13 cellular contexts compared by ENCODE assay signal in the genomic region with DNA sequence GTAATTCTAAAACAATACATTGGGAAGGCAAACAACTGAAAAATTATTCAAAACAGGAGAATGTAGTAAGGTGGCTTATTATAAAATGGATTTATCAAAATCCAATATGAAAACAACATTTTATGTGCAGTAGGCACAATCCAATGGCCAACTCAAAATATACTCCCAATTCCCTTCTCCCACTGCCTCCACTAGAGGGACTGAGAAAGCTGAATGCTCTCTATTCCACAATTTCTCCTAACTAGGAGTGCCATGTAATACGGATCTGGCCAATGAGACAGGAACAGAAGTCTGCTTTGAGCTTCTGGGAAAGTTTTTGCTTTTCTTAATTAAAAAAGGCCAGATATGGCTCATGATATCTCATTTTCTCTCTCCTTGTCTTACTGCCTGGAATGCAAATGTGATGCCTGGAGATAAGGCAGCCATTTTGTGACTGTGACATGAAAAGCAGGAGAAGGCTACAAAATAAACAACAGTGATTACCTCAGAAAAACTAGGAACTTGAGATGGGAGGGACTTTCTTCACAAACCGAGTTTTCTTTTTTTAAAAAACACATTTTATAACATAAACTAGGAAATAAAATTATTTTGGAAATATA. TPM values are rescaled to one million over a fixed set of nuclear protein-coding genes. Genes with fewer than 3 reads are reported as not detected.
A peak's percentile ranks its signal among the peaks of the same experiment; 100 is the strongest.
DNase-seq lines count a peak whose midpoint lies in the region; FAIRE-seq and TF ChIP-seq lines count a peak whose summit lies in the region.
"Had no signal": no experiment of that assay in that cellular context is flagged by ENCODE, and none has a peak within 500 bp of the region (broad histone marks: within the 10 kb centered on the region; RNA-seq: fewer than 3 reads in every experiment).

No MANE protein-coding gene starts in this region.

- no peaks in the 10 kb centered on the region for H3K9me3 ChIP-seq in tibial artery

- TF ChIP-seq CTCF in fibroblast of the aortic adventitia (IDR thresholded peaks at IDR 0.05; ENCODE audit: insufficient read depth, low read length) (peak; percentile 62), tibial artery (IDR thresholded peaks at IDR 0.05) (peak; percentile 40)

- no peaks in the 10 kb centered on the region for H3K36me3 ChIP-seq in tibial artery

- peaks cover 0 to 61% (median 23%) of the 10 kb centered on the region in 4 donors for H3K4me1 ChIP-seq in tibial artery

- peak overlapping the region; percentile 46 to 56 for H3K27ac ChIP-seq in tibial artery

- no peak for FAIRE-seq in HTR-8/SVneo (lab: Jason Lieb, UNC)

- DNase-seq in NCI-H2227 (lab: John Stamatoyannopoulos, UW; ENCODE audit: unreplicated experiment) = peak; percentile 12
- no peak for DNase-seq in NCI-H2227 treated with DMSO at 0.1 percent for 48 hours (lab: John Stamatoyannopoulos, UW)
- DNase-seq in SK-MEL-5 (ENCODE audit: low read depth, low spot score) = peak; percentile 68
- DNase-seq in fibroblast of the aortic adventitia (ENCODE audit: low read depth) = peak; percentile 36
- DNase-seq in tibial artery = no peak
- no peak for DNase-seq in HTR-8/SVneo (ENCODE audit: insufficient read length, low spot score)
- no peak for DNase-seq in DMS79 treated with DMSO at 0.1 percent for 48 hours (lab: John Stamatoyannopoulos, UW)
- no peak for DNase-seq in GDM1 (lab: John Stamatoyannopoulos, UW)
- DNase-seq: activated CD4-positive, alpha-beta T cell treated with anti-CD3 and anti-CD28 coated beads, Interleukin-2, amount 50 U/mL, for 48 hours; NCI-H1436 treated with DMSO at 0.1 percent for 48 hours; Right ventricle myocardium superior; stimulated activated naive B cell treated with anti-CD40 and anti-IgM and Interleukin-4, amounts not matched to agents 10 μg/mL and 1 μg/mL and 100 μg/mL, for 72 hours had no signal

- in situ Hi-C loops in SK-MEL-5 (cut with HindIII; ENCODE audit: low pct_unique_long_range_greater_than_20kb, low sequenced_read_pairs) = no loop called here

- intact Hi-C loops in tibial artery (cut with DNase I; ENCODE audit: low total_unique reads) = no loop called here

- H3K4me3 ChIP-seq in fibroblast of the aortic adventitia (ENCODE audit: low read depth, low read length) = no peak overlapping the region
- no peak overlapping the region for H3K4me3 ChIP-seq in tibial artery
- H3K4me3 ChIP-seq: lung had no signal

- no peaks in the 10 kb centered on the region for H3K27me3 ChIP-seq in tibial artery

RNA-seq across cellular contexts. Expression of a gene that starts 18.8 kb away (rescaled TPM):
- total RNA-seq in SK-MEL-5 (2014; rRNA removed; shearing (Covaris generic)) = 90.5 and 104 TPM in 2 replicates
- 154 and 161 TPM in 2 replicates for polyA plus RNA-seq in SK-MEL-5 (2015; cell fraction: cytosol; rRNA removed)
- 63.5 and 63.6 TPM in 2 replicates for polyA plus RNA-seq in SK-MEL-5 (2015; cell fraction: nucleus; rRNA removed)
- total RNA-seq in fibroblast of the aortic adventitia (ENCODE audit: low replicate concordance) = 94.2 and 131 TPM in 2 replicates

Comparison
In these comparisons a context has a peak if more than half of its experiments do, and no peak if none do; other contexts are left out.
1. DNase-seq: peak in NCI-H2227 (single experiment), SK-MEL-5 (single experiment) and fibroblast of the aortic adventitia (single experiment); none in NCI-H2227 treated with DMSO at 0.1 percent for 48 hours (single experiment), tibial artery (0 of 2), HTR-8/SVneo (single experiment), DMS79 treated with DMSO at 0.1 percent for 48 hours (single experiment) and GDM1 (single experiment).